8 cellular contexts compared by ENCODE assay signal in genomic region chr4:52983563-52984303, GRCh38.
DNase-seq lines count a peak whose midpoint lies in the region; ATAC-seq, FAIRE-seq and TF ChIP-seq lines count a peak whose summit lies in the region.

No MANE protein-coding gene starts in this region.

- H3K9ac ChIP-seq in mammary epithelial cell (ENCODE audit: insufficient read depth, low read length) (no peak overlapping the region), kidney (ENCODE audit: low read length in 2 of 2) (peak overlapping the region in 1 of 2 donors; percentile 8)

- intact Hi-C loops in mammary epithelial cell (cut with micrococcal nuclease) (loop anchor here (1.0 to 10.0 kb wide), 8 partner anchors 71 to 1250 kb away; partner anchors contain the start of gene ERVMER34-1), kidney (cut with DNase I) (loop anchor here (5.0 kb wide), 1 partner anchor 436 kb away; no protein-coding TSS in a partner anchor)

- CTCF ChIA-PET in AG04450 (lab: Charles Lee) (interaction anchor here (0.6 to 7.4 kb wide), 67 partner anchors 12 to 749 kb away, joined by 3 to 159 read pairs (median 4); no protein-coding TSS in a partner anchor), mammary epithelial cell (lab: Charles Lee; ENCODE audit: low non-redundant PET) (interaction anchor here (0.6 kb wide), 2 partner anchors 27 to 438 kb away, joined by 4 to 11 read pairs; no protein-coding TSS in a partner anchor)

- H3K36me3 ChIP-seq in mammary epithelial cell (ENCODE audit: insufficient read depth, low read length) (no peaks in the 10 kb centered on the region), kidney (ENCODE audit: control insufficient read depth in 1 of 2, insufficient read depth in 2 of 2, low read length in 2 of 2) (no peaks in the 10 kb centered on the region)

- H3K4me1 Mint-ChIP-seq in type B pancreatic cell (ENCODE audit: unreplicated experiment): peaks cover 60% of the 10 kb centered on the region

- DNase-seq in AG04450 (ENCODE audit: low read depth, low spot score): peak; percentile 21
- peak; percentile 15 for DNase-seq in HS-27A (ENCODE audit: low read depth)
- DNase-seq in NCI-H774 (lab: John Stamatoyannopoulos, UW): peak; percentile 44
- peak; percentile 42 for DNase-seq in mammary epithelial cell
- no peak for DNase-seq in kidney
- DNase-seq in type B pancreatic cell (ENCODE audit: extremely low spot score, unreplicated experiment): no peak

- H3K9me3 Mint-ChIP-seq in type B pancreatic cell: no peaks in the 10 kb centered on the region

- TF ChIP-seq CTCF in AG04450 (IDR thresholded peaks at IDR 0.05; ENCODE audit: low read depth, low read length) (peak; percentile 69), GM12875 (IDR thresholded peaks at IDR 0.05; ENCODE audit: borderline replicate concordance, insufficient read depth, low read depth, low read length) (peak; percentile 22; the same call in 1 of the 2 replicates), mammary epithelial cell (conservative IDR thresholded peaks at IDR 0.05 in 1 of 2, IDR thresholded peaks at IDR 0.05 in 1 of 2; ENCODE audit: extremely low read depth in 1 of 2, insufficient read depth in 1 of 2, low read depth in 1 of 2, low read length in 2 of 2) (peak; percentile 58 to 64), kidney (IDR thresholded peaks at IDR 0.05; ENCODE audit: borderline replicate concordance, extremely low read depth, insufficient read depth) (peak; percentile 68), type B pancreatic cell (conservative IDR thresholded peaks at IDR 0.05) (peak; percentile 88)

- H3K79me2 ChIP-seq in mammary epithelial cell (ENCODE audit: insufficient read depth, low read length): no peaks in the 10 kb centered on the region

- H3K9me3 ChIP-seq in AG04450 (ENCODE audit: control insufficient read depth, insufficient read depth, low read length) (no peaks in the 10 kb centered on the region), mammary epithelial cell (replicated peaks; ENCODE audit: insufficient read depth, low read length) (no peaks in the 10 kb centered on the region), kidney (ENCODE audit: control insufficient read depth in 1 of 2, low read length in 2 of 2) (no peaks in the 10 kb centered on the region)

- 13% methylated on average over 1 of the region's 1 CpG for WGBS in mammary epithelial cell (ENCODE audit: low coverage, missing lambda C conversion rate)

- H3K27me3 ChIP-seq in AG04450 (ENCODE audit: control insufficient read depth, insufficient read depth, low read length) (no peaks in the 10 kb centered on the region), mammary epithelial cell (ENCODE audit: insufficient read depth, low read length) (no peaks in the 10 kb centered on the region)

- no peak for ATAC-seq in HG03460 (IDR thresholded peaks at IDR 0.05; ENCODE audit: unreplicated experiment)

- no peaks in the 10 kb centered on the region for H3K27me3 Mint-ChIP-seq in type B pancreatic cell

- POLR2A ChIA-PET in AG04450 (lab: Yijun Ruan, JAX): no interaction called here

- peak overlapping the region; percentile 19 for H3K4me3 Mint-ChIP-seq in type B pancreatic cell

- H3K4me2 ChIP-seq in mammary epithelial cell (ENCODE audit: insufficient read depth, low read depth, low read length): peak overlapping the region; percentile 24

- no peak overlapping the region for H3K4me3 ChIP-seq in AG04450 (ENCODE audit: low read depth, low read length)
- no peak overlapping the region for H3K4me3 ChIP-seq in GM12875 (ENCODE audit: low read depth, low read length)
- H3K4me3 ChIP-seq in mammary epithelial cell (replicated peaks in 1 of 3; ENCODE audit: insufficient read depth in 1 of 3, low read depth in 2 of 3, low read length in 3 of 3): no peak overlapping the region
- H3K4me3 ChIP-seq in kidney (ENCODE audit: low read length in 2 of 2): no peak overlapping the region

- H3K4me1 ChIP-seq in mammary epithelial cell (ENCODE audit: insufficient read depth, low read length) (peaks cover 10% of the 10 kb centered on the region), kidney (ENCODE audit: control insufficient read depth in 1 of 2, insufficient read depth in 1 of 2, low read depth in 1 of 2, low read length in 2 of 2) (peaks cover 5 to 8% of the 10 kb centered on the region in 2 donors)

- H3K27ac ChIP-seq in AG04450 (ENCODE audit: low read depth, low read length): no peak overlapping the region
- no peak overlapping the region for H3K27ac ChIP-seq in mammary epithelial cell (ENCODE audit: insufficient read depth, low read depth, low read length)
- peak overlapping the region in 1 of 2 donors; percentile 2 for H3K27ac ChIP-seq in kidney (ENCODE audit: low read depth in 2 of 2, low read length in 2 of 2)

- BruUV-seq in mammary epithelial cell (replicated peaks; lab: Mats Ljungman, UMichigan): no TSS peak

- H4K20me1 ChIP-seq in mammary epithelial cell (ENCODE audit: insufficient read depth, low read length): no peaks in the 10 kb centered on the region

- H3K36me3 Mint-ChIP-seq in type B pancreatic cell: no peaks in the 10 kb centered on the region

- peak; percentile 78 for FAIRE-seq in kidney (lab: Jason Lieb, UNC)

- dilution Hi-C loops in mammary epithelial cell (cut with HindIII; ENCODE audit: low sequenced_read_pairs): no loop called here

- no peak overlapping the region for H3K27ac Mint-ChIP-seq in type B pancreatic cell

- H2AFZ ChIP-seq in mammary epithelial cell (ENCODE audit: low read depth, low read length): no peak overlapping the region

- in situ Hi-C loops in mammary epithelial cell (cut with MboI; ENCODE audit: low sequenced_read_pairs in 2 of 2): loop anchor here (5.0 to 25.0 kb wide), 5 partner anchors 436 to 871 kb away; no protein-coding TSS in a partner anchor

Comparison
In these comparisons a context has a peak if more than half of its experiments do, and no peak if none do; other contexts are left out.
1. DNase-seq: peak in AG04450 (single experiment), HS-27A (single experiment), NCI-H774 (single experiment) and mammary epithelial cell (single experiment); none in kidney (single experiment) and type B pancreatic cell (single experiment).
2. CTCF ChIP-seq: peak in every context shown above with its lines; median percentile 88 in type B pancreatic cell; 69 in AG04450; 68 in kidney; 61 in mammary epithelial cell; 22 in GM12875.